ENCODE assay signal across 9 cellular contexts in the genomic region with DNA sequence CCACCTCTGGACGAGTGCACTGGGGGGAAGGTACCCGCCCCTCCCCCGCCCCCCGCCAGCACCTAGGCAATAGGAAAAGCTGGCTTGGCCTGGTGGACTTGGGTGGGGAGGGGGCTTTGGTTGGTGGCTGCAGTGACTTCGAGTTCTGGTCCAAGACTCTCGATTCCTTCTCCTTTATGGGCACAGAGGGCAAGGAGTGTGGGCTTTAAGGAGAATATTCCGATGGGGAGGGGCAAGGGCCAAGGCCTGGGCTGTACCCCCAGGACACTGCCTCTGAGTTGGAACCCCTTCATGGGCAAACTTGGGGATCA. TPM values are rescaled to one million over a fixed set of nuclear protein-coding genes. Genes with fewer than 3 reads are reported as not detected.
A peak's percentile ranks its signal among the peaks of the same experiment; 100 is the strongest.
DNase-seq lines count a peak whose midpoint lies in the region; ATAC-seq, FAIRE-seq and TF ChIP-seq lines count a peak whose summit lies in the region.
"Had no signal": no experiment of that assay in that cellular context is flagged by ENCODE, and none has a peak within 500 bp of the region (broad histone marks: within the 10 kb centered on the region; RNA-seq: fewer than 3 reads in every experiment).

No MANE protein-coding gene starts in this region.

- peaks cover 27% of the 10 kb centered on the region for H3K4me1 ChIP-seq in CD4-positive, alpha-beta memory T cell (ENCODE audit: insufficient read depth, low read length)
- H3K4me1 ChIP-seq in MM.1S (ENCODE audit: low read length) = peaks cover 14% of the 10 kb centered on the region
- H3K4me1 ChIP-seq in neural progenitor cell = peaks cover 13% of the 10 kb centered on the region

- H3K9me2 ChIP-seq in MM.1S (replicated peaks; ENCODE audit: insufficient read depth, low read length) = no peaks in the 10 kb centered on the region

- TF ChIP-seq CTCF in MM.1S (IDR thresholded peaks at IDR 0.05; ENCODE audit: low read length) = no peak
- no peak for TF ChIP-seq CTCF in epithelial cell of esophagus (IDR thresholded peaks at IDR 0.05; ENCODE audit: insufficient read depth, low read depth, low read length, missing control alignments)
- TF ChIP-seq CTCF in neural progenitor cell (IDR thresholded peaks at IDR 0.05) = no peak

- H3K4me3 ChIP-seq in CD4-positive, alpha-beta memory T cell (ENCODE audit: low read length in 2 of 2) = peak overlapping the region in 1 of 2 donors; percentile 69
- peak overlapping the region; percentile 66 for H3K4me3 ChIP-seq in MM.1S (ENCODE audit: low read length)
- peak overlapping the region; percentile 69 for H3K4me3 ChIP-seq in epithelial cell of esophagus (ENCODE audit: low read length)
- H3K4me3 ChIP-seq in neural progenitor cell = peak overlapping the region; percentile 82

- H3K9ac ChIP-seq in MM.1S (ENCODE audit: low read length) (peak overlapping the region; percentile 40; the same call in 1 of the 2 replicates), neural progenitor cell (no peak overlapping the region)

- no peaks in the 10 kb centered on the region for H4K20me1 ChIP-seq in MM.1S (ENCODE audit: insufficient read depth, low read length)
- no peaks in the 10 kb centered on the region for H4K20me1 ChIP-seq in neural progenitor cell (ENCODE audit: low read depth)

- CTCF ChIA-PET in CD4-positive, alpha-beta memory T cell (lab: Charles Lee; ENCODE audit: partially characterized antibody) = interaction anchor here (1.0 to 2.9 kb wide), 2 partner anchors 28 to 53 kb away, joined by 6 to 15 read pairs; a partner anchor contains a TSS

- peak overlapping the region; percentile 94 for H3K4me2 ChIP-seq in MM.1S (ENCODE audit: low read depth, low read length)
- H3K4me2 ChIP-seq in neural progenitor cell = peak overlapping the region; percentile 97

- H3K4me1 Mint-ChIP-seq in CD4-positive, alpha-beta memory T cell = peaks cover 19 to 40% (median 30%) of the 10 kb centered on the region in 4 donors
- peaks cover 26% of the 10 kb centered on the region for H3K4me1 Mint-ChIP-seq in neural progenitor cell

- peaks cover 13% of the 10 kb centered on the region for H3F3A ChIP-seq in MM.1S (ENCODE audit: insufficient read depth, low read length)
- H3F3A ChIP-seq in neural progenitor cell (ENCODE audit: low read depth) = peaks cover 17% of the 10 kb centered on the region

- no peaks in the 10 kb centered on the region for H3K27me3 ChIP-seq in CD4-positive, alpha-beta memory T cell (ENCODE audit: insufficient read depth, low read length)
- H3K27me3 ChIP-seq in MM.1S (replicated peaks; ENCODE audit: insufficient read depth, low read length) (no peaks in the 10 kb centered on the region), neural progenitor cell (peaks cover 16% of the 10 kb centered on the region)

- H3K79me2 ChIP-seq in MM.1S (ENCODE audit: low read length) (0 out of 2 replicates have a peak, but pooled peaks cover 10% of the 10 kb centered on the region), neural progenitor cell (ENCODE audit: low read depth) (no peaks in the 10 kb centered on the region)

- H3K27ac ChIP-seq in CD4-positive, alpha-beta memory T cell (ENCODE audit: low read depth, low read length) = peak overlapping the region; percentile 62
- H3K27ac ChIP-seq in MM.1S (ENCODE audit: low read length) = peak overlapping the region; percentile 41; the same call in 1 of the 2 replicates
- no peak overlapping the region for H3K27ac ChIP-seq in neural progenitor cell

- H3K27me3 Mint-ChIP-seq in CD4-positive, alpha-beta memory T cell = no peaks in the 10 kb centered on the region
- no peaks in the 10 kb centered on the region for H3K27me3 Mint-ChIP-seq in neural progenitor cell (ENCODE audit: insufficient read depth, low read depth)

- no peaks in the 10 kb centered on the region for H3K9me3 Mint-ChIP-seq in CD4-positive, alpha-beta memory T cell
- H3K9me3 Mint-ChIP-seq in neural progenitor cell = no peaks in the 10 kb centered on the region

- H2AFZ ChIP-seq in MM.1S (ENCODE audit: low read length) = peak overlapping the region; percentile 80
- peak overlapping the region; percentile 62 for H2AFZ ChIP-seq in neural progenitor cell (replicated peaks)

- peak overlapping the region; percentile 77 to 91 (median 88) for H3K4me3 Mint-ChIP-seq in CD4-positive, alpha-beta memory T cell
- peak overlapping the region; percentile 84 for H3K4me3 Mint-ChIP-seq in neural progenitor cell

- POLR2A ChIA-PET in CD4-positive, alpha-beta memory T cell (lab: Charles Lee; ENCODE audit: partially characterized antibody) = interaction anchor here (0.8 to 3.0 kb wide), 8 partner anchors 9 to 80 kb away, joined by 3 to 22 read pairs (median 4); a partner anchor contains a TSS

- FAIRE-seq in RCC 7860 (lab: Jason Lieb, UNC) = no peak
- FAIRE-seq in HTR-8/SVneo (lab: Jason Lieb, UNC) = no peak
- FAIRE-seq: colon had no signal

- DNase-seq in CD4-positive, alpha-beta memory T cell = no peak
- no peak for DNase-seq in MM.1S
- no peak for DNase-seq in epithelial cell of esophagus (ENCODE audit: low read depth)
- DNase-seq in neural progenitor cell (ENCODE audit: low spot score) = no peak
- no peak for DNase-seq in KG1 (lab: John Stamatoyannopoulos, UW)
- DNase-seq in RCC 7860 (ENCODE audit: low spot score) = no peak
- no peak for DNase-seq in HTR-8/SVneo (ENCODE audit: insufficient read length, low spot score)

- no peaks in the 10 kb centered on the region for H3K9me3 ChIP-seq in CD4-positive, alpha-beta memory T cell (ENCODE audit: control insufficient read depth in 1 of 2, low read length in 2 of 2)
- H3K9me3 ChIP-seq in MM.1S (replicated peaks; ENCODE audit: insufficient read depth, low read length) = no peaks in the 10 kb centered on the region
- H3K9me3 ChIP-seq in neural progenitor cell (ENCODE audit: low read depth) = no peaks in the 10 kb centered on the region

- intact Hi-C loops in CD4-positive, alpha-beta memory T cell (cut with micrococcal nuclease) = loop anchor here (1.0 to 2.0 kb wide), 2 partner anchors 29 to 52 kb away; a partner anchor contains a TSS

- peak overlapping the region; percentile 62 to 93 (median 82) for H3K27ac Mint-ChIP-seq in CD4-positive, alpha-beta memory T cell
- no peak overlapping the region for H3K27ac Mint-ChIP-seq in neural progenitor cell

- no peaks in the 10 kb centered on the region for H3K36me3 ChIP-seq in CD4-positive, alpha-beta memory T cell (ENCODE audit: insufficient read depth, low read length)
- H3K36me3 ChIP-seq in MM.1S (replicated peaks; ENCODE audit: insufficient read depth, low read length) = no peaks in the 10 kb centered on the region
- H3K36me3 ChIP-seq in neural progenitor cell = no peaks in the 10 kb centered on the region

- ATAC-seq in HG03457 (IDR thresholded peaks at IDR 0.05; ENCODE audit: unreplicated experiment) = no peak

- H3K36me3 Mint-ChIP-seq in CD4-positive, alpha-beta memory T cell = no peaks in the 10 kb centered on the region
- H3K36me3 Mint-ChIP-seq in neural progenitor cell = no peaks in the 10 kb centered on the region

RNA-seq across cellular contexts. Expression of a gene that starts 0.4 kb away (rescaled TPM):
- 10 to 100 TPM; 20.8 to 24.8 TPM for total RNA-seq in CD4-positive, alpha-beta memory T cell
- polyA plus RNA-seq in CD4-positive, alpha-beta memory T cell = 1 to 10 TPM; 1.7 to 2.4 TPM
- total RNA-seq in neural progenitor cell (ENCODE audit: low replicate concordance) = 15.2 and 28.8 TPM in 2 replicates

RNA-seq across cellular contexts. Expression of a gene that starts 29.1 kb away (rescaled TPM):
- 10 to 100 TPM; 30.3 to 30.7 TPM for total RNA-seq in CD4-positive, alpha-beta memory T cell
- polyA plus RNA-seq in CD4-positive, alpha-beta memory T cell = 10 to 100 TPM; 17.8 to 23.9 TPM
- total RNA-seq in neural progenitor cell (ENCODE audit: low replicate concordance) = 57.0 and 63.8 TPM in 2 replicates

RNA-seq across cellular contexts. Expression of a gene that starts 42.3 kb away (rescaled TPM):
- not detected for total RNA-seq in CD4-positive, alpha-beta memory T cell
- under 1 TPM in 1 of 2 donors, not detected in 1; 0.64 TPM for polyA plus RNA-seq in CD4-positive, alpha-beta memory T cell
- not detected in 2 replicates for total RNA-seq in neural progenitor cell (ENCODE audit: low replicate concordance)

RNA-seq across cellular contexts. Expression of a gene that starts 52.2 kb away (rescaled TPM):
- total RNA-seq in CD4-positive, alpha-beta memory T cell = 10 to 100 TPM; 81.1 to 86.0 TPM
- polyA plus RNA-seq in CD4-positive, alpha-beta memory T cell = 10 to 100 TPM; 58.3 to 72.8 TPM
- total RNA-seq in neural progenitor cell (ENCODE audit: low replicate concordance) = 9.7 and 12.9 TPM in 2 replicates

RNA-seq across cellular contexts. Expression of a gene that starts 53.4 kb away (rescaled TPM):
- under 1 TPM; 0.41 to 0.89 TPM for total RNA-seq in CD4-positive, alpha-beta memory T cell
- polyA plus RNA-seq in CD4-positive, alpha-beta memory T cell = under 1 TPM in 1 of 2 donors, not detected in 1; 0.13 TPM
- 26.6 and 31.3 TPM in 2 replicates for total RNA-seq in neural progenitor cell (ENCODE audit: low replicate concordance)
